2 cellular contexts compared by ENCODE assay signal in genomic region chr3:172069473-172069872, GRCh38.
TF ChIP-seq lines count a peak whose summit lies in the region.

No MANE protein-coding gene starts in this region.

TF ChIP-seq in liver, 16 proteins besides CTCF, POLR2A, EP300 and RAD21:
- TF ChIP-seq RXRA (IDR thresholded peaks at IDR 0.05) = no peak

TF ChIP-seq in HepG2, 621 proteins besides CTCF, POLR2A, EP300 and RAD21:
- TF ChIP-seq ZNF329 (CRISPR knock-in tag; IDR thresholded peaks at IDR 0.05; ENCODE audit: low read depth) (no peak), MBNL3 (CRISPR knock-in tag; conservative IDR thresholded peaks at IDR 0.05) (no peak), ZNF597 (CRISPR knock-in tag; IDR thresholded peaks at IDR 0.05) (no peak), ZBTB20 (CRISPR knock-in tag; IDR thresholded peaks at IDR 0.05; ENCODE audit: borderline replicate concordance, low read depth) (no peak), ZC3H13 (CRISPR knock-in tag; IDR thresholded peaks at IDR 0.05) (no peak), KMT2B (CRISPR knock-in tag; IDR thresholded peaks at IDR 0.05) (no peak)
- TF ChIP-seq, protein P1, sequence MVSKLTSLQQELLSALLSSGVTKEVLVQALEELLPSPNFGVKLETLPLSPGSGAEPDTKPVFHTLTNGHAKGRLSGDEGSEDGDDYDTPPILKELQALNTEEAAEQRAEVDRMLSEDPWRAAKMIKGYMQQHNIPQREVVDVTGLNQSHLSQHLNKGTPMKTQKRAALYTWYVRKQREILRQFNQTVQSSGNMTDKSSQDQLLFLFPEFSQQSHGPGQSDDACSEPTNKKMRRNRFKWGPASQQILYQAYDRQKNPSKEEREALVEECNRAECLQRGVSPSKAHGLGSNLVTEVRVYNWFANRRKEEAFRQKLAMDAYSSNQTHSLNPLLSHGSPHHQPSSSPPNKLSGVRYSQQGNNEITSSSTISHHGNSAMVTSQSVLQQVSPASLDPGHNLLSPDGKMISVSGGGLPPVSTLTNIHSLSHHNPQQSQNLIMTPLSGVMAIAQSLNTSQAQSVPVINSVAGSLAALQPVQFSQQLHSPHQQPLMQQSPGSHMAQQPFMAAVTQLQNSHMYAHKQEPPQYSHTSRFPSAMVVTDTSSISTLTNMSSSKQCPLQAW (CRISPR knock-in tag; IDR thresholded peaks at IDR 0.05) = no peak
